ENCODE assay signal across 8 cellular contexts in the genomic region with DNA sequence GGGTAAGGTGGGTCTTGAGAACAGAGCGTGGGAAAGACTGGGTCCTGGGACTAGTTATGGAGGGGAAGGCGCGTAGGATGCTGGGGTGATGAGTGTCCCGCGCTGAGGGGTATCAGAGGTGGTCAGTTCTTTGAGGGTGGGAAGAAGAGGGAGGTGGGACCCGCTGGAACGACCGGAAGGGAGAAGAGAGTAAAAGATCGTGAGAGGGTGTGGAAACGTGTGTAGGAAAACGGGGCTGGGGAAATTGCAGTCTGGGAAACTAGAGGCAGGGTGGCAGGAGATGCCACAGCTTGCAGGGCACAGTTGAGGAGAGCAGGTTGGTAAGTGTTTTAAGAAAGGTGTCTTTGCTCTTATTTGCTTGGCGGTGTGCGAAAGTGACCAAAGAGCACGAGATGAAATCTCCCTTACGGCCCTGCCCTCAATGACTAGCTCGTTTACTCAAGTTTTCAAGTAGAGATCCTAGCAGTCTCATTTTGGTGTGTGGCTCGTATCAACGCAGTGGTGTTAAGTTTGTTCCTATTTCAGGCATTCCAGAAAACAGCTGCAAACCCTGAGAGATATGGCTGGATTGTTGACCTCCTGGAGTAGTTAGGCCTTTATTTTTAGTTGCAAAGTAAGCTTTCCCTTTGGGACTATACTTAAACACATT. TPM values are rescaled to one million over a fixed set of nuclear protein-coding genes. Genes with fewer than 3 reads are reported as not detected.
DNase-seq lines count a peak whose midpoint lies in the region; ATAC-seq and TF ChIP-seq lines count a peak whose summit lies in the region.

No MANE protein-coding gene starts in this region.

- ATAC-seq in GM19023 (IDR thresholded peaks at IDR 0.05; ENCODE audit: unreplicated experiment) (peak; percentile 1), upper lobe of left lung (ENCODE audit: low FRiP score in 2 of 2) (peak; percentile 1 to 17), GM18858 (IDR thresholded peaks at IDR 0.05; ENCODE audit: unreplicated experiment) (no peak)

- peak overlapping the region; percentile 96 for H3K4me2 ChIP-seq in PC-9

- H3K27ac ChIP-seq in PC-9 (peak overlapping the region; percentile 55), upper lobe of left lung (peak overlapping the region; percentile 67 to 94 (median 74))

- peak overlapping the region; percentile 80 for H2AFZ ChIP-seq in PC-9

- H3K9me2 ChIP-seq in PC-9 (ENCODE audit: insufficient read depth), result no peaks in the 10 kb centered on the region

- H3K79me2 ChIP-seq in PC-9 (ENCODE audit: low read depth), result peaks cover 53% of the 10 kb centered on the region

- 0 to 2% methylated on average over 18 of the region's 18 CpGs for WGBS in upper lobe of left lung, 2 donors

- peak overlapping the region; percentile 95 for H3K4me3 Mint-ChIP-seq in dendritic cell treated with granulocyte-macrophage colony-stimulating factor and Interleukin-4, amounts not matched to agents 40 ng/mL and 50 ng/mL, for 4 days

- H3F3A ChIP-seq in PC-9 (ENCODE audit: insufficient read depth, low read depth), result peaks cover 11% of the 10 kb centered on the region; the same call in 1 of the 2 replicates

- CTCF ChIA-PET in PC-9 (lab: Charles Lee), result no interaction called here

- no peak for TF ChIP-seq POLR2A in upper lobe of left lung (IDR thresholded peaks at IDR 0.05)

- intact Hi-C loops in PC-9 (cut with micrococcal nuclease; ENCODE audit: unreplicated experiment), result loop anchor here (2.0 to 5.0 kb wide), 2 partner anchors 294 to 846 kb away; a partner anchor contains a TSS
- intact Hi-C loops in dendritic cell treated with granulocyte-macrophage colony-stimulating factor and Interleukin-4, amounts not matched to agents 40 ng/mL and 50 ng/mL, for 4 days (cut with micrococcal nuclease), result loop anchor here (2.0 to 10.0 kb wide), 4 partner anchors 34 to 676 kb away; a partner anchor contains a TSS

- H3K36me3 ChIP-seq in PC-9 (ENCODE audit: low read depth) (peaks cover 10% of the 10 kb centered on the region; the same call in 1 of the 2 replicates), upper lobe of left lung (peaks cover 0 to 24% (median 11%) of the 10 kb centered on the region in 4 donors)

- H3K27me3 ChIP-seq in PC-9 (ENCODE audit: insufficient read depth, low read depth), result no peaks in the 10 kb centered on the region
- H3K27me3 ChIP-seq in upper lobe of left lung, result no peaks in the 10 kb centered on the region

- TF ChIP-seq EP300 in upper lobe of left lung (IDR thresholded peaks at IDR 0.05), result no peak

- no peaks in the 10 kb centered on the region for H3K27me3 Mint-ChIP-seq in dendritic cell treated with granulocyte-macrophage colony-stimulating factor and Interleukin-4, amounts not matched to agents 40 ng/mL and 50 ng/mL, for 4 days

- no peaks in the 10 kb centered on the region for H3K9me3 Mint-ChIP-seq in dendritic cell treated with granulocyte-macrophage colony-stimulating factor and Interleukin-4, amounts not matched to agents 40 ng/mL and 50 ng/mL, for 4 days

- H3K9me3 ChIP-seq in PC-9 (ENCODE audit: insufficient read depth, low read depth) (no peaks in the 10 kb centered on the region), upper lobe of left lung (no peaks in the 10 kb centered on the region)

- H3K4me1 ChIP-seq in PC-9 (replicated peaks; ENCODE audit: insufficient read depth) (peaks cover 29% of the 10 kb centered on the region), upper lobe of left lung (peaks cover 14 to 33% (median 24%) of the 10 kb centered on the region in 4 donors)

- H3K27ac Mint-ChIP-seq in dendritic cell treated with granulocyte-macrophage colony-stimulating factor and Interleukin-4, amounts not matched to agents 40 ng/mL and 50 ng/mL, for 4 days, result peak overlapping the region; percentile 99

- H4K20me1 ChIP-seq in PC-9 (ENCODE audit: insufficient read depth), result peaks cover 5% of the 10 kb centered on the region; the same call in 1 of the 2 replicates

- H3K36me3 Mint-ChIP-seq in dendritic cell treated with granulocyte-macrophage colony-stimulating factor and Interleukin-4, amounts not matched to agents 40 ng/mL and 50 ng/mL, for 4 days (ENCODE audit: low read depth), result peaks cover 52% of the 10 kb centered on the region

- TF ChIP-seq CTCF in AG09309 (IDR thresholded peaks at IDR 0.05; ENCODE audit: control insufficient read depth, insufficient read depth, low read depth, low read length, missing control alignments), result no peak
- TF ChIP-seq CTCF in PC-9 (conservative IDR thresholded peaks at IDR 0.05), result no peak
- TF ChIP-seq CTCF in upper lobe of left lung (IDR thresholded peaks at IDR 0.05), result no peak

- DNase-seq in AG09309 (ENCODE audit: low read depth) (no peak), PC-9 (peak; percentile 34 to 54), lung microvascular endothelial cell (ENCODE audit: low read depth in 2 of 2) (peak; percentile 40 to 41), upper lobe of left lung (peak in 1 of 2 donors; percentile 24), NCI-H446 (lab: John Stamatoyannopoulos, UW) (no peak)

- H3K4me1 Mint-ChIP-seq in dendritic cell treated with granulocyte-macrophage colony-stimulating factor and Interleukin-4, amounts not matched to agents 40 ng/mL and 50 ng/mL, for 4 days (ENCODE audit: low read depth), result peaks cover 48% of the 10 kb centered on the region

- H3K4me3 ChIP-seq in AG09309 (ENCODE audit: control insufficient read depth, low read depth, low read length) (peak overlapping the region; percentile 90), PC-9 (peak overlapping the region; percentile 61), upper lobe of left lung (peak overlapping the region; percentile 71 to 98 (median 80))

- POLR2A ChIA-PET in PC-9 (lab: Charles Lee; ENCODE audit: unreplicated experiment), result interaction anchor here (0.5 to 1.3 kb wide), 6 partner anchors 9 to 823 kb away, joined by 4 to 14 read pairs (median 6); a partner anchor contains a TSS

- BruUV-seq in PC-9 (replicated peaks; lab: Mats Ljungman, UMichigan), result TSS peak; percentile 61

RNA-seq across cellular contexts. Expression of a gene that starts 0.6 kb away (rescaled TPM):
- total RNA-seq in PC-9 (2021) (86.1 and 113 TPM in 2 replicates), lung microvascular endothelial cell (141 and 204 TPM in 2 replicates), upper lobe of left lung (100 to 1,000 TPM in 1 of 6 donors, 10 to 100 TPM in 5; 41.0 to 131 (median 71.1) TPM)

RNA-seq across cellular contexts. Expression of a gene that starts 24.0 kb away (rescaled TPM):
- total RNA-seq in PC-9 (2021) (69.7 and 88.2 TPM in 2 replicates), lung microvascular endothelial cell (96.4 and 117 TPM in 2 replicates), upper lobe of left lung (10 to 100 TPM; 31.4 to 80.0 (median 60.4) TPM)

RNA-seq across cellular contexts. Expression of a gene that starts 31.7 kb away (rescaled TPM):
- total RNA-seq in PC-9 (2021), result 36.5 and 39.8 TPM in 2 replicates
- total RNA-seq in lung microvascular endothelial cell, result 7.9 and 16.8 TPM in 2 replicates
- 1 to 10 TPM; 1.6 to 3.8 (median 2.7) TPM for total RNA-seq in upper lobe of left lung

Comparison
In these comparisons a context has a peak if more than half of its experiments do, and no peak if none do; other contexts are left out.
1. DNase-seq: peak in PC-9 (2 of 2) and lung microvascular endothelial cell (2 of 2); none in AG09309 (single experiment) and NCI-H446 (0 of 2).
2. Peak in every context shown above with its lines, with median percentiles within 50 percentile points of each other: H3K4me3 ChIP-seq.